1 cellular context compared by ENCODE assay signal in the genomic region with DNA sequence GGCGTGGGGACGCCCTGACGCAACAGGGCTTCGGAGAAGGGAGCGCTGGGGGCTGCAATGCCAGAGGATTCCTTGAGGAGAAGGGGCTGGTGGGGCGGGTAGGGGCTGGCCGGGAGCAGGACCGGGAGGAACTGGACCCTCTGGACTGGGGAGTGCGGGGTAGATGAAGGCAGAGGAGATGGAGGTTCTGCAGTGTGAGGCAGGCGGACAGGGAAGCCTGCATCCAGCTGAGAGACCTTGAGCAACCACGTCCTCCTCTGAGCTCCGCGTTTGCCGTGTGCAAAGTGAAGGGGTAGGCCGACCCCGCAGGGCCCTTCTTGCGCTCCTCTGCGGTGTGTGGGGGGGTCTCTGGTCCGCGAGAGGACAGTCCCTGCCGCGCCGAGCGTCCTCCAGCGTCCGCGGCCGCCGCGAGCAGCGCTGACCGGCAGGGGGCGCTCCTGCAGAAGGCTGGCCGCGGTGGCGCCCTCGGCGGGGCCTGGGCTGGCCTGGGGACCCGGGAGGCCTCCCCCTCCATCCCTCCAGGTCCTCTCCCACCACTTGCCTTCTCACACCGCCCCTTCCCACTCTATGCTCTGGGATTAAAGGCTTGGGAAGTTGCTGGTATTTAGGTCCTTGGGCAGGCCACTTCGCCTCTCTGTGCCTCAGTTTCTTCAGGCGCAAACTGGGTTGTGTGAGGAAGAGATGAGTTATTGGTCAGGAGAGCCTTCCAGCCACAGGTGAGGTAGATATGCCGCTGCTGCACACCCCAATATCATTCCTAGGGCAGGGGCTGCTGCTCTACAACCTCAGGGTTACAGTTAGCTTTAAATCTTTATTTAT.
TF ChIP-seq lines count a peak whose summit lies in the region.

No MANE protein-coding gene starts in this region.

TF ChIP-seq in HepG2, 621 proteins besides CTCF, POLR2A, EP300 and RAD21 (continued from another document and continues in another):
- TF ChIP-seq, protein P1, sequence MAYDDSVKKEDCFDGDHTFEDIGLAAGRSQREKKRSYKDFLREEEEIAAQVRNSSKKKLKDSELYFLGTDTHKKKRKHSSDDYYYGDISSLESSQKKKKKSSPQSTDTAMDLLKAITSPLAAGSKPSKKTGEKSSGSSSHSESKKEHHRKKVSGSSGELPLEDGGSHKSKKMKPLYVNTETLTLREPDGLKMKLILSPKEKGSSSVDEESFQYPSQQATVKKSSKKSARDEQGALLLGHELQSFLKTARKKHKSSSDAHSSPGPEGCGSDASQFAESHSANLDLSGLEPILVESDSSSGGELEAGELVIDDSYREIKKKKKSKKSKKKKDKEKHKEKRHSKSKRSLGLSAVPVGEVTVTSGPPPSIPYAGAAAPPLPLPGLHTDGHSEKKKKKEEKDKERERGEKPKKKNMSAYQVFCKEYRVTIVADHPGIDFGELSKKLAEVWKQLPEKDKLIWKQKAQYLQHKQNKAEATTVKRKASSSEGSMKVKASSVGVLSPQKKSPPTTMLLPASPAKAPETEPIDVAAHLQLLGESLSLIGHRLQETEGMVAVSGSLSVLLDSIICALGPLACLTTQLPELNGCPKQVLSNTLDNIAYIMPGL (CRISPR knock-in tag; IDR thresholded peaks at IDR 0.05; ENCODE audit: borderline replicate concordance in 1 of 2, low read depth in 1 of 2) = peak; percentile 68 to 80; a peak in 3 of 4 replicates
- no peak for TF ChIP-seq WIZ (CRISPR knock-in tag; IDR thresholded peaks at IDR 0.05)
- TF ChIP-seq TFDP2 (CRISPR knock-in tag; IDR thresholded peaks at IDR 0.05) = no peak
- no peak for TF ChIP-seq SOX13 (IDR thresholded peaks at IDR 0.05)
- TF ChIP-seq SOX13 (CRISPR knock-in tag; conservative IDR thresholded peaks at IDR 0.05 in 1 of 2, IDR thresholded peaks at IDR 0.05 in 1 of 2) = no peak
- TF ChIP-seq ZNF263 (CRISPR knock-in tag; IDR thresholded peaks at IDR 0.05) = peak; percentile 40
- TF ChIP-seq ZBTB42 (CRISPR knock-in tag; IDR thresholded peaks at IDR 0.05) = no peak
- no peak for TF ChIP-seq NFKBIZ (CRISPR knock-in tag; IDR thresholded peaks at IDR 0.05)
- no peak for TF ChIP-seq TCF7 (IDR thresholded peaks at IDR 0.05; ENCODE audit: low read depth)
- no peak for TF ChIP-seq MIER3 (CRISPR knock-in tag; IDR thresholded peaks at IDR 0.05; ENCODE audit: borderline replicate concordance)
- no peak for TF ChIP-seq NFE2L1 (CRISPR knock-in tag; IDR thresholded peaks at IDR 0.05; ENCODE audit: borderline replicate concordance)
- TF ChIP-seq ERF (CRISPR knock-in tag; IDR thresholded peaks at IDR 0.05) = no peak
- no peak for TF ChIP-seq SCMH1 (CRISPR knock-in tag; IDR thresholded peaks at IDR 0.05; ENCODE audit: borderline replicate concordance)
- TF ChIP-seq, protein P2, sequence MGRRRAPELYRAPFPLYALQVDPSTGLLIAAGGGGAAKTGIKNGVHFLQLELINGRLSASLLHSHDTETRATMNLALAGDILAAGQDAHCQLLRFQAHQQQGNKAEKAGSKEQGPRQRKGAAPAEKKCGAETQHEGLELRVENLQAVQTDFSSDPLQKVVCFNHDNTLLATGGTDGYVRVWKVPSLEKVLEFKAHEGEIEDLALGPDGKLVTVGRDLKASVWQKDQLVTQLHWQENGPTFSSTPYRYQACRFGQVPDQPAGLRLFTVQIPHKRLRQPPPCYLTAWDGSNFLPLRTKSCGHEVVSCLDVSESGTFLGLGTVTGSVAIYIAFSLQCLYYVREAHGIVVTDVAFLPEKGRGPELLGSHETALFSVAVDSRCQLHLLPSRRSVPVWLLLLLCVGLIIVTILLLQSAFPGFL (CRISPR knock-in tag; IDR thresholded peaks at IDR 0.05) = no peak
- no peak for TF ChIP-seq HOXD1 (CRISPR knock-in tag; IDR thresholded peaks at IDR 0.05)
- no peak for TF ChIP-seq ZNF605 (CRISPR knock-in tag; IDR thresholded peaks at IDR 0.05)
- no peak for TF ChIP-seq CSRNP1 (CRISPR knock-in tag; IDR thresholded peaks at IDR 0.05)
- TF ChIP-seq GATAD2A (CRISPR knock-in tag; IDR thresholded peaks at IDR 0.05) = no peak
- TF ChIP-seq ZBTB3 (CRISPR knock-in tag; IDR thresholded peaks at IDR 0.05; ENCODE audit: borderline replicate concordance, low read depth) = no peak
- TF ChIP-seq AGO1 (IDR thresholded peaks at IDR 0.05; ENCODE audit: low read depth, low read length, poor library complexity, severe bottlenecking) = peak; percentile 33
- no peak for TF ChIP-seq ZNF562 (CRISPR knock-in tag; IDR thresholded peaks at IDR 0.05; ENCODE audit: borderline replicate concordance)
- TF ChIP-seq, protein P3, sequence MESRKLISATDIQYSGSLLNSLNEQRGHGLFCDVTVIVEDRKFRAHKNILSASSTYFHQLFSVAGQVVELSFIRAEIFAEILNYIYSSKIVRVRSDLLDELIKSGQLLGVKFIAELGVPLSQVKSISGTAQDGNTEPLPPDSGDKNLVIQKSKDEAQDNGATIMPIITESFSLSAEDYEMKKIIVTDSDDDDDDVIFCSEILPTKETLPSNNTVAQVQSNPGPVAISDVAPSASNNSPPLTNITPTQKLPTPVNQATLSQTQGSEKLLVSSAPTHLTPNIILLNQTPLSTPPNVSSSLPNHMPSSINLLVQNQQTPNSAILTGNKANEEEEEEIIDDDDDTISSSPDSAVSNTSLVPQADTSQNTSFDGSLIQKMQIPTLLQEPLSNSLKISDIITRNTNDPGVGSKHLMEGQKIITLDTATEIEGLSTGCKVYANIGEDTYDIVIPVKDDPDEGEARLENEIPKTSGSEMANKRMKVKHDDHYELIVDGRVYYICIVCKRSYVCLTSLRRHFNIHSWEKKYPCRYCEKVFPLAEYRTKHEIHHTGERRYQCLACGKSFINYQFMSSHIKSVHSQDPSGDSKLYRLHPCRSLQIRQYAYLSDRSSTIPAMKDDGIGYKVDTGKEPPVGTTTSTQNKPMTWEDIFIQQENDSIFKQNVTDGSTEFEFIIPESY (CRISPR knock-in tag; IDR thresholded peaks at IDR 0.05) = peak; percentile 17; the same call in 1 of the 2 replicates
- TF ChIP-seq NFKB2 (CRISPR knock-in tag; IDR thresholded peaks at IDR 0.05; ENCODE audit: borderline replicate concordance) = peak; percentile 85; the same call in 1 of the 2 replicates
- TF ChIP-seq, protein P4, sequence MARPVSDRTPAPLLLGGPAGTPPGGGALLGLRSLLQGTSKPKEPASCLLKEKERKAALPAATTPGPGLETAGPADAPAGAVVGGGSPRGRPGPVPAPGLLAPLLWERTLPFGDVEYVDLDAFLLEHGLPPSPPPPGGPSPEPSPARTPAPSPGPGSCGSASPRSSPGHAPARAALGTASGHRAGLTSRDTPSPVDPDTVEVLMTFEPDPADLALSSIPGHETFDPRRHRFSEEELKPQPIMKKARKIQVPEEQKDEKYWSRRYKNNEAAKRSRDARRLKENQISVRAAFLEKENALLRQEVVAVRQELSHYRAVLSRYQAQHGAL (CRISPR knock-in tag; IDR thresholded peaks at IDR 0.05; ENCODE audit: not compliant biosample characterization) = no peak
- no peak for TF ChIP-seq SOX5 (CRISPR knock-in tag; IDR thresholded peaks at IDR 0.05; ENCODE audit: borderline replicate concordance)
- TF ChIP-seq, protein P5, sequence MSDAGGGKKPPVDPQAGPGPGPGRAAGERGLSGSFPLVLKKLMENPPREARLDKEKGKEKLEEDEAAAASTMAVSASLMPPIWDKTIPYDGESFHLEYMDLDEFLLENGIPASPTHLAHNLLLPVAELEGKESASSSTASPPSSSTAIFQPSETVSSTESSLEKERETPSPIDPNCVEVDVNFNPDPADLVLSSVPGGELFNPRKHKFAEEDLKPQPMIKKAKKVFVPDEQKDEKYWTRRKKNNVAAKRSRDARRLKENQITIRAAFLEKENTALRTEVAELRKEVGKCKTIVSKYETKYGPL (CRISPR knock-in tag; IDR thresholded peaks at IDR 0.05) = no peak
- 0 out of 2 replicates have a peak, but pooled peaks have one; percentile 31 for TF ChIP-seq IRF2 (CRISPR knock-in tag; IDR thresholded peaks at IDR 0.05)
- no peak for TF ChIP-seq ZXDC (CRISPR knock-in tag; IDR thresholded peaks at IDR 0.05)
- TF ChIP-seq ZNF253 (CRISPR knock-in tag; IDR thresholded peaks at IDR 0.05; ENCODE audit: borderline replicate concordance) = no peak; the same call in 1 of the 2 replicates
- peak; percentile 66 for TF ChIP-seq KDM2A (CRISPR knock-in tag; IDR thresholded peaks at IDR 0.05; ENCODE audit: borderline replicate concordance, low read depth)
- TF ChIP-seq ZNF567 (CRISPR knock-in tag; IDR thresholded peaks at IDR 0.05; ENCODE audit: borderline replicate concordance) = peak; percentile 83; the same call in 1 of the 2 replicates
- TF ChIP-seq SPEN (CRISPR knock-in tag; IDR thresholded peaks at IDR 0.05; ENCODE audit: low read depth) = peak; percentile 54; the same call in 1 of the 2 replicates
- TF ChIP-seq ZBTB44 (CRISPR knock-in tag; IDR thresholded peaks at IDR 0.05) = no peak
- TF ChIP-seq CHCHD3 (CRISPR knock-in tag; IDR thresholded peaks at IDR 0.05) = no peak
- TF ChIP-seq RNF2 (conservative IDR thresholded peaks at IDR 0.05; ENCODE audit: low read depth) = no peak
- TF ChIP-seq SRSF4 (IDR thresholded peaks at IDR 0.05; ENCODE audit: low read depth, low read length, poor library complexity, severe bottlenecking) = no peak
- no peak for TF ChIP-seq ZBTB20 (CRISPR knock-in tag; IDR thresholded peaks at IDR 0.05; ENCODE audit: borderline replicate concordance, low read depth)
- no peak for TF ChIP-seq ZSCAN9 (CRISPR knock-in tag; IDR thresholded peaks at IDR 0.05; ENCODE audit: borderline replicate concordance)
- no peak for TF ChIP-seq RORA (CRISPR knock-in tag; IDR thresholded peaks at IDR 0.05)
- TF ChIP-seq, protein P6, sequence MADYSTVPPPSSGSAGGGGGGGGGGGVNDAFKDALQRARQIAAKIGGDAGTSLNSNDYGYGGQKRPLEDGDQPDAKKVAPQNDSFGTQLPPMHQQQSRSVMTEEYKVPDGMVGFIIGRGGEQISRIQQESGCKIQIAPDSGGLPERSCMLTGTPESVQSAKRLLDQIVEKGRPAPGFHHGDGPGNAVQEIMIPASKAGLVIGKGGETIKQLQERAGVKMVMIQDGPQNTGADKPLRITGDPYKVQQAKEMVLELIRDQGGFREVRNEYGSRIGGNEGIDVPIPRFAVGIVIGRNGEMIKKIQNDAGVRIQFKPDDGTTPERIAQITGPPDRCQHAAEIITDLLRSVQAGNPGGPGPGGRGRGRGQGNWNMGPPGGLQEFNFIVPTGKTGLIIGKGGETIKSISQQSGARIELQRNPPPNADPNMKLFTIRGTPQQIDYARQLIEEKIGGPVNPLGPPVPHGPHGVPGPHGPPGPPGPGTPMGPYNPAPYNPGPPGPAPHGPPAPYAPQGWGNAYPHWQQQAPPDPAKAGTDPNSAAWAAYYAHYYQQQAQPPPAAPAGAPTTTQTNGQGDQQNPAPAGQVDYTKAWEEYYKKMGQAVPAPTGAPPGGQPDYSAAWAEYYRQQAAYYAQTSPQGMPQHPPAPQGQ (CRISPR knock-in tag; IDR thresholded peaks at IDR 0.05; ENCODE audit: borderline replicate concordance) = no peak
- no peak for TF ChIP-seq FOXA1 (IDR thresholded peaks at IDR 0.05)
- no peak for TF ChIP-seq FOXA1 (CRISPR knock-in tag; IDR thresholded peaks at IDR 0.05)
- TF ChIP-seq ZNF317 (CRISPR knock-in tag; IDR thresholded peaks at IDR 0.05) = no peak
